10 cellular contexts compared by ENCODE assay signal in the genomic region with DNA sequence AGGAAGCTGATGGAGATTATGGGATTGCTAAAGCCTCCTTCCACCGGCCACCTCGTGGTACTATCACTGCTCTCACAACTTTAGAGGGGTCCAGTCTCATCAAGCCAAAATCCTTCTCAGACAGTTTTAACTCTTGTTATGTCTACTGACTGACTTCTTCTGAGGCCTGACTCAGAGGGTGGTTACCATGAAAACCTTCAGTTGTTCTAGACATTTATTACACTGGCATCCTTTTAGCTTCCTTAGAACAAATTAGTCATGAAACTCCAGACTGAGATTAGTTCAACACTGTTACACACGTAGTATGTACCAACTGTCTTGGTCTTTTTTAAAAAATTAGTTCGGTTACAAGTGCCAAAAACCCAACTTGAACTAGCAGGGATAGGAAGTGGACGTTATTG. TPM values are rescaled to one million over a fixed set of nuclear protein-coding genes. Genes with fewer than 3 reads are reported as not detected.
DNase-seq lines count a peak whose midpoint lies in the region; ATAC-seq and TF ChIP-seq lines count a peak whose summit lies in the region.
"Had no signal": no experiment of that assay in that cellular context is flagged by ENCODE, and none has a peak within 500 bp of the region (broad histone marks: within the 10 kb centered on the region; RNA-seq: fewer than 3 reads in every experiment).

No MANE protein-coding gene starts in this region.

- POLR2A ChIA-PET in MCF 10A (lab: Yijun Ruan, JAX) = interaction anchor here (0.5 to 21.8 kb wide), 14 partner anchors 9 to 150 kb away, joined by 3 to 513 read pairs (median 4); a partner anchor contains a TSS

- peak overlapping the region; percentile 98 for H3K27ac Mint-ChIP-seq in MCF 10A (ENCODE audit: low read depth, unreplicated experiment)
- H3K27ac Mint-ChIP-seq: immature natural killer cell had no signal

- H3K4me3 Mint-ChIP-seq in MCF 10A (ENCODE audit: unreplicated experiment) = peak overlapping the region; percentile 6
- H3K4me3 Mint-ChIP-seq: immature natural killer cell had no signal

- peaks cover 3% of the 10 kb centered on the region; the same call in 1 of the 2 replicates for H3K36me3 ChIP-seq in BE2C

- ATAC-seq in GM18520 (IDR thresholded peaks at IDR 0.05; ENCODE audit: unreplicated experiment) = no peak

- CTCF ChIA-PET in MCF 10A (lab: Yijun Ruan, JAX) = interaction anchor here (0.6 to 21.3 kb wide), 8 partner anchors 9 to 178 kb away, joined by 3 to 564 read pairs (median 4); a partner anchor contains a TSS

- intact Hi-C loops in MCF 10A (cut with micrococcal nuclease) = loop anchor here (2.0 kb wide), 1 partner anchor 16 kb away; no protein-coding TSS in a partner anchor

- peaks cover 21% of the 10 kb centered on the region for H3K4me1 ChIP-seq in BE2C

- peaks cover 53% of the 10 kb centered on the region for H3K4me1 Mint-ChIP-seq in MCF 10A (ENCODE audit: insufficient read depth, unreplicated experiment)

- no peak overlapping the region for H3K4me3 ChIP-seq in BE2C (ENCODE audit: low read depth, low read length)

- no peak for TF ChIP-seq CTCF in MCF 10A (IDR thresholded peaks at IDR 0.05; ENCODE audit: unreplicated experiment)
- no peak for TF ChIP-seq CTCF in BE2C (IDR thresholded peaks at IDR 0.05; ENCODE audit: low read depth, low read length)

- DNase-seq in ACHN = peak; percentile 82
- DNase-seq in M059J (ENCODE audit: low read depth) = peak; percentile 97
- DNase-seq in MCF 10A (ENCODE audit: unreplicated experiment) = peak; percentile 76
- DNase-seq in myocyte (ENCODE audit: low read depth) = peak; percentile 45
- DNase-seq in NCI-H2107 treated with DMSO at 0.1 percent for 48 hours (lab: John Stamatoyannopoulos, UW; ENCODE audit: unreplicated experiment) = no peak
- DNase-seq in iPS-NIHi7 (ENCODE audit: extremely low spot score) = no peak
- DNase-seq in BE2C = no peak
- DNase-seq: immature natural killer cell, NCI-H1417 had no signal

- no peaks in the 10 kb centered on the region for H3K27me3 ChIP-seq in BE2C

- no peaks in the 10 kb centered on the region for H3K9me3 ChIP-seq in BE2C

- no peaks in the 10 kb centered on the region for H3K9me3 Mint-ChIP-seq in MCF 10A (ENCODE audit: unreplicated experiment)
- H3K9me3 Mint-ChIP-seq: immature natural killer cell had no signal

- in situ Hi-C loops in ACHN (cut with HindIII; ENCODE audit: low pct_ligation_motif_present, low pct_unique_long_range_greater_than_20kb, low sequenced_read_pairs) = no loop called here

- H3K27me3 Mint-ChIP-seq in MCF 10A (ENCODE audit: insufficient read depth, unreplicated experiment) = no peaks in the 10 kb centered on the region

- BruUV-seq in MCF 10A (replicated peaks; lab: Mats Ljungman, UMichigan) = no TSS peak

- H3K36me3 Mint-ChIP-seq in MCF 10A (ENCODE audit: insufficient read depth, unreplicated experiment) = no peaks in the 10 kb centered on the region
- H3K36me3 Mint-ChIP-seq: immature natural killer cell had no signal

RNA-seq across cellular contexts. Expression of a gene that starts 7.5 kb away (rescaled TPM):
- 13.7 and 19.0 TPM in 2 replicates for total RNA-seq in M059J (2014; rRNA removed; shearing (Covaris generic))
- 21.0 and 47.3 TPM in 2 replicates for total RNA-seq in MCF 10A (2022)
- total RNA-seq in myocyte = 17.7 and 19.6 TPM in 2 replicates
- polyA plus RNA-seq in myocyte (2012) = 15.9 TPM
- polyA plus RNA-seq in BE2C (2012; ENCODE audit: insufficient read depth, insufficient read length, low read depth) = 10.6 TPM
- polyA plus RNA-seq: immature natural killer cell had no signal

RNA-seq across cellular contexts. Expression of a gene that starts 25.9 kb away (rescaled TPM):
- not detected in 2 replicates for total RNA-seq in M059J (2014; rRNA removed; shearing (Covaris generic))
- total RNA-seq in MCF 10A (2022) (1.3 and 2.0 TPM in 2 replicates), myocyte (0.70 and 1.7 TPM in 2 replicates)
- polyA plus RNA-seq in myocyte (2012) = 3.7 TPM
- polyA plus RNA-seq in BE2C (2012; ENCODE audit: insufficient read depth, insufficient read length, low read depth) = not detected
- polyA plus RNA-seq: immature natural killer cell had no signal

RNA-seq across cellular contexts. Expression of a gene that starts 32.1 kb away (rescaled TPM):
- not detected in 2 replicates for total RNA-seq in M059J (2014; rRNA removed; shearing (Covaris generic))
- total RNA-seq in MCF 10A (2022) (0.23 TPM in 1 of 2 replicates, not detected in the other), myocyte (14.6 and 15.6 TPM in 2 replicates)
- polyA plus RNA-seq in myocyte (2012) = 67.7 TPM
- polyA plus RNA-seq in BE2C (2012; ENCODE audit: insufficient read depth, insufficient read length, low read depth) = not detected
- polyA plus RNA-seq: immature natural killer cell had no signal

RNA-seq across cellular contexts. Expression of a gene that starts 33.1 kb away (rescaled TPM):
- 1.7 TPM in 1 of 2 replicates, not detected in the other for total RNA-seq in M059J (2014; rRNA removed; shearing (Covaris generic))
- total RNA-seq in MCF 10A (2022) = 1.2 and 2.5 TPM in 2 replicates
- 182 and 268 TPM in 2 replicates for total RNA-seq in myocyte
- 1,070 TPM for polyA plus RNA-seq in myocyte (2012)
- not detected for polyA plus RNA-seq in BE2C (2012; ENCODE audit: insufficient read depth, insufficient read length, low read depth)
- polyA plus RNA-seq: immature natural killer cell had no signal

Comparison
In these comparisons a context has a peak if more than half of its experiments do, and no peak if none do; other contexts are left out.
1. DNase-seq: peak in ACHN (single experiment), M059J (single experiment), MCF 10A (single experiment) and myocyte (single experiment); none in NCI-H2107 treated with DMSO at 0.1 percent for 48 hours (single experiment), iPS-NIHi7 (single experiment) and BE2C (single experiment).
2. RNA of a gene that starts 32.1 kb away (total RNA-seq): 14.6 to 15.6 TPM in myocyte; 0.23 TPM in MCF 10A and not detected in M059J; every median in the first group is over 10 times any median in the second.